Comparison of ENCODE assay signal across 23 cellular contexts in genomic region chr1:233679598-233679997, GRCh38.
"Had no signal": no experiment of that assay in that cellular context is flagged by ENCODE, and none has a peak within 500 bp of the region (broad histone marks: within the 10 kb centered on the region; RNA-seq: fewer than 3 reads in every experiment).

No MANE protein-coding gene starts in this region.

- ATAC-seq: activated T-helper 17 cell treated with anti-CD3 and anti-CD28 coated beads, Interleukin-2, amount 50 U/mL, for 72 hours; T-helper 17 cell had no signal

- H3K9me3 Mint-ChIP-seq: activated B cell treated with CpG ODN at 0.5 μM for 24 hours; activated CD4-positive, alpha-beta memory T cell treated with anti-CD3 and anti-CD28 coated beads for 36 hours; activated CD4-positive, alpha-beta T cell treated with anti-CD3 and anti-CD28 coated beads, Interleukin-2, amount 10 ng/mL, durations not matched to agents 24 days and 14 days; activated naive CD4-positive, alpha-beta T cell treated with anti-CD3 and anti-CD28 coated beads for 36 hours; activated T-helper 17 cell treated with anti-CD3 and anti-CD28 coated beads, Interleukin-2, amount 50 U/mL, for 72 hours; central memory CD8-positive, alpha-beta T cell had no signal

- H3K36me3 Mint-ChIP-seq: activated CD4-positive, alpha-beta memory T cell treated with anti-CD3 and anti-CD28 coated beads for 36 hours; activated naive CD8-positive, alpha-beta T cell; brain had no signal

- DNase-seq: activated B cell treated with CpG ODN at 0.5 μM for 24 hours; activated CD4-positive, alpha-beta memory T cell treated with anti-CD3 and anti-CD28 coated beads for 36 hours; activated CD4-positive, alpha-beta T cell treated with anti-CD3 and anti-CD28 coated beads for 1 hour; activated CD4-positive, alpha-beta T cell treated with anti-CD3 and anti-CD28 coated beads, Interleukin-2, amount 10 ng/mL, durations not matched to agents 24 days and 14 days; activated CD8-positive, alpha-beta memory T cell treated with anti-CD3 and anti-CD28 coated beads for 24 hours; activated gamma-delta T cell; activated naive CD4-positive, alpha-beta T cell treated with anti-CD3 and anti-CD28 coated beads for 36 hours; activated T-cell treated with anti-CD3 and anti-CD28 coated beads, Interleukin-2, amount 50 U/mL, for 48 hours; amygdala; Karpas-422; MM.1S; NCI-H1105; NCI-H1436; NCI-H1694 treated with DMSO at 0.1 percent for 48 hours; NCI-H446; T-helper 17 cell; T-helper 9 cell had no signal

- H3K4me3 Mint-ChIP-seq: activated B cell treated with CpG ODN at 0.5 μM for 24 hours; activated CD4-positive, alpha-beta memory T cell treated with anti-CD3 and anti-CD28 coated beads for 36 hours; activated CD4-positive, alpha-beta T cell treated with anti-CD3 and anti-CD28 coated beads, Interleukin-2, amount 10 ng/mL, durations not matched to agents 24 days and 14 days; activated naive CD4-positive, alpha-beta T cell treated with anti-CD3 and anti-CD28 coated beads for 36 hours; activated naive CD8-positive, alpha-beta T cell; activated T-helper 17 cell treated with anti-CD3 and anti-CD28 coated beads, Interleukin-2, amount 50 U/mL, for 72 hours; brain; central memory CD8-positive, alpha-beta T cell; T-helper 17 cell had no signal

- H3K4me3 ChIP-seq: PC-9 had no signal

- FAIRE-seq: astrocyte had no signal

- H3K27me3 Mint-ChIP-seq: activated T-helper 17 cell treated with anti-CD3 and anti-CD28 coated beads, Interleukin-2, amount 50 U/mL, for 72 hours had no signal

- H3K4me1 Mint-ChIP-seq: activated B cell treated with CpG ODN at 0.5 μM for 24 hours; activated CD4-positive, alpha-beta T cell treated with anti-CD3 and anti-CD28 coated beads, Interleukin-2, amount 10 ng/mL, durations not matched to agents 24 days and 14 days; activated T-helper 17 cell treated with anti-CD3 and anti-CD28 coated beads, Interleukin-2, amount 50 U/mL, for 72 hours; central memory CD8-positive, alpha-beta T cell; T-helper 17 cell had no signal

- H3K27ac Mint-ChIP-seq: activated B cell treated with CpG ODN at 0.5 μM for 24 hours; activated CD4-positive, alpha-beta memory T cell treated with anti-CD3 and anti-CD28 coated beads for 36 hours; activated CD4-positive, alpha-beta T cell treated with anti-CD3 and anti-CD28 coated beads, Interleukin-2, amount 10 ng/mL, durations not matched to agents 24 days and 14 days; activated naive CD4-positive, alpha-beta T cell treated with anti-CD3 and anti-CD28 coated beads for 36 hours; activated naive CD8-positive, alpha-beta T cell; activated T-helper 17 cell treated with anti-CD3 and anti-CD28 coated beads, Interleukin-2, amount 50 U/mL, for 72 hours; brain; T-helper 17 cell had no signal

- H3K27ac ChIP-seq: PC-9 had no signal
